ENCODE assay signal across 10 cellular contexts in genomic region chr2:144099746-144100438, GRCh38.
DNase-seq lines count a peak whose midpoint lies in the region; ATAC-seq and TF ChIP-seq lines count a peak whose summit lies in the region.
"Had no signal": no experiment of that assay in that cellular context is flagged by ENCODE, and none has a peak within 500 bp of the region (broad histone marks: within the 10 kb centered on the region; RNA-seq: fewer than 3 reads in every experiment).

No MANE protein-coding gene starts in this region.

- ATAC-seq in HG03439 (IDR thresholded peaks at IDR 0.05; ENCODE audit: unreplicated experiment) (peak; percentile 57), body of pancreas (peak; percentile 64), aorta (ENCODE audit: low FRiP score) (no peak), GM18868 (IDR thresholded peaks at IDR 0.05; ENCODE audit: unreplicated experiment) (no peak)
- ATAC-seq: stimulated activated memory B cell treated with anti-CD40 and anti-IgM and Interleukin-4, amounts not matched to agents 10 μg/mL and 1 μg/mL and 100 μg/mL, for 72 hours had no signal

- H3K4me2 ChIP-seq in neural cell (ENCODE audit: low read length): no peak overlapping the region

- peak; percentile 15 for TF ChIP-seq RAD21 in neural cell (conservative IDR thresholded peaks at IDR 0.05)

- H3K4me3 ChIP-seq in body of pancreas (no peak overlapping the region), neural cell (ENCODE audit: low read length) (no peak overlapping the region), aorta (ENCODE audit: low read length in 2 of 2) (no peak overlapping the region), spleen (no peak overlapping the region)

- TF ChIP-seq EP300 in neural cell (conservative IDR thresholded peaks at IDR 0.05; ENCODE audit: poor library complexity, severe bottlenecking): peak; percentile 40

- no peaks in the 10 kb centered on the region for H3K27me3 ChIP-seq in body of pancreas
- no peaks in the 10 kb centered on the region for H3K27me3 ChIP-seq in neural cell (ENCODE audit: insufficient read depth, low read depth, low read length)
- H3K27me3 ChIP-seq in aorta (ENCODE audit: control insufficient read depth in 1 of 2, insufficient read depth in 2 of 2, low read length in 1 of 2): no peaks in the 10 kb centered on the region
- H3K27me3 ChIP-seq in spleen (replicated peaks in 1 of 7): no peaks in the 10 kb centered on the region

- no peaks in the 10 kb centered on the region for H3K79me2 ChIP-seq in neural cell (replicated peaks; ENCODE audit: insufficient read depth, low read length)

- intact Hi-C loops in body of pancreas (cut with DNase I): no loop called here
- intact Hi-C loops in aorta (cut with DNase I): no loop called here
- intact Hi-C loops in spleen (cut with DNase I; ENCODE audit: low total_unique reads): no loop called here

- peaks cover 0 to 4% (median 0%) of the 10 kb centered on the region in 3 donors for H3K9me3 ChIP-seq in body of pancreas
- no peaks in the 10 kb centered on the region for H3K9me3 ChIP-seq in neural cell (ENCODE audit: low read length)
- H3K9me3 ChIP-seq in aorta (ENCODE audit: control insufficient read depth, low read length): no peaks in the 10 kb centered on the region
- peaks cover 0 to 14% (median 13%) of the 10 kb centered on the region in 8 donors for H3K9me3 ChIP-seq in spleen

- H3K36me3 ChIP-seq in body of pancreas (replicated peaks in 1 of 2; ENCODE audit: insufficient read depth in 1 of 2, low read depth in 2 of 2): no peaks in the 10 kb centered on the region
- H3K36me3 ChIP-seq in neural cell (ENCODE audit: insufficient read depth, low read length): no peaks in the 10 kb centered on the region
- H3K36me3 ChIP-seq in aorta (ENCODE audit: control insufficient read depth in 1 of 2, insufficient read depth in 2 of 2, low read length in 1 of 2): no peaks in the 10 kb centered on the region
- H3K36me3 ChIP-seq in spleen: peaks cover 0 to 10% (median 0%) of the 10 kb centered on the region in 6 donors

- H4K20me1 ChIP-seq in neural cell (ENCODE audit: insufficient read depth): no peaks in the 10 kb centered on the region

- 34 to 57% methylated on average over 6 of the region's 6 CpGs for WGBS in body of pancreas, 2 donors
- 47 to 49% methylated on average over 6 of the region's 6 CpGs for WGBS in aorta, 2 donors
- 72 to 83% (median 78%) methylated on average over 6 of the region's 6 CpGs for WGBS in spleen, 5 donors

- peak; percentile 97 for DNase-seq in ELR (ENCODE audit: low read depth)
- no peak for DNase-seq in body of pancreas
- no peak for DNase-seq in aorta
- DNase-seq in KBM-7: no peak
- DNase-seq in spleen: no peak
- DNase-seq: GOT3 had no signal

- H3K4me1 ChIP-seq in body of pancreas (peaks cover 12% of the 10 kb centered on the region), aorta (ENCODE audit: control insufficient read depth in 1 of 2, insufficient read depth in 2 of 2, low read length in 2 of 2) (no peaks in the 10 kb centered on the region), spleen (peaks cover 0 to 12% (median 2%) of the 10 kb centered on the region in 6 donors)

- in situ Hi-C loops in KBM-7 (cut with MboI; ENCODE audit: low pct_unique_long_range_greater_than_20kb, low sequenced_read_pairs): no loop called here

- no peak for TF ChIP-seq POLR2A in body of pancreas (IDR thresholded peaks at IDR 0.05)
- TF ChIP-seq POLR2A in spleen (IDR thresholded peaks at IDR 0.05): no peak

- peak in 4 of 7 experiments; percentile 10 to 45 (median 29) for TF ChIP-seq CTCF in body of pancreas (IDR thresholded peaks at IDR 0.05)
- TF ChIP-seq CTCF in neural cell (IDR thresholded peaks at IDR 0.05; ENCODE audit: poor library complexity, severe bottlenecking): no peak
- no peak for TF ChIP-seq CTCF in spleen (IDR thresholded peaks at IDR 0.05 in 8 of 11, conservative IDR thresholded peaks at IDR 0.05 in 3 of 11)

- H3K27ac ChIP-seq in body of pancreas (no peak overlapping the region), neural cell (ENCODE audit: low read length) (no peak overlapping the region), aorta (ENCODE audit: low read depth in 1 of 2, low read length in 2 of 2) (no peak overlapping the region), spleen (no peak overlapping the region)

- no peak overlapping the region for H3K9ac ChIP-seq in neural cell (ENCODE audit: low read length)

- no peaks in the 10 kb centered on the region for H3F3A ChIP-seq in neural cell (ENCODE audit: insufficient read depth, low read length, poor library complexity, severe bottlenecking)

- no peaks in the 10 kb centered on the region for H3K9me2 ChIP-seq in neural cell (ENCODE audit: insufficient read depth, low read length)

- H2AFZ ChIP-seq in neural cell (ENCODE audit: low read depth, low read length): no peak overlapping the region

TF ChIP-seq in neural cell, 6 proteins besides CTCF, POLR2A, EP300 and RAD21:
- peak; percentile 29 for TF ChIP-seq MXI1 (conservative IDR thresholded peaks at IDR 0.05; ENCODE audit: poor library complexity, severe bottlenecking)
- no peak for TF ChIP-seq SMC3 (conservative IDR thresholded peaks at IDR 0.05; ENCODE audit: poor library complexity)
- TF ChIP-seq TAF1 (IDR thresholded peaks at IDR 0.05; ENCODE audit: low read depth): no peak
- peak; percentile 28 for TF ChIP-seq REST (IDR thresholded peaks at IDR 0.05; ENCODE audit: borderline replicate concordance)
- peak; percentile 41 for TF ChIP-seq POLR2AphosphoS5 (IDR thresholded peaks at IDR 0.05)
- TF ChIP-seq EZH2 (IDR thresholded peaks at IDR 0.05; ENCODE audit: borderline replicate concordance, insufficient read depth, low read length, poor library complexity, severe bottlenecking): no peak

Comparison
In these comparisons a context has a peak if more than half of its experiments do, and no peak if none do; other contexts are left out.
1. ATAC-seq: peak in HG03439 (single experiment) and body of pancreas (single experiment); none in aorta (single experiment) and GM18868 (single experiment).
2. CTCF ChIP-seq: peak in body of pancreas (4 of 7); none in neural cell (single experiment) and spleen (0 of 11).